In genomic region chrX:101078716-101079115, GRCh38 we compare ENCODE assay signal across 10 cellular contexts. TPM values are rescaled to one million over a fixed set of nuclear protein-coding genes. Genes with fewer than 3 reads are reported as not detected.
DNase-seq lines count a peak whose midpoint lies in the region; ATAC-seq, FAIRE-seq and TF ChIP-seq lines count a peak whose summit lies in the region.
"Had no signal": no experiment of that assay in that cellular context is flagged by ENCODE, and none has a peak within 500 bp of the region (broad histone marks: within the 10 kb centered on the region; RNA-seq: fewer than 3 reads in every experiment).

Gene TMEM35A, plus strand, starts transcription at chrX:101078879. Its CDS starts 124 bp downstream, at chrX:101079003.

- TF ChIP-seq RAD21 in H1 (IDR thresholded peaks at IDR 0.05 in 1 of 2, conservative IDR thresholded peaks at IDR 0.05 in 1 of 2; ENCODE audit: low read depth in 2 of 2, low read length in 2 of 2): no peak

- 3% methylated on average over 12 of the region's 12 CpGs; no CpG with 5 or more reads in 1 of the 2 experiments for WGBS in H1 (ENCODE audit: extremely low coverage in 1 of 2, insufficient coverage in 1 of 2, insufficient read length in 1 of 2, insufficient replicate concordance in 2 of 2, low coverage in 1 of 2, low lambda C conversion rate in 2 of 2, missing lambda C conversion rate in 1 of 2), 2 experiments

- TF ChIP-seq EP300 in H1 (IDR thresholded peaks at IDR 0.05; ENCODE audit: borderline replicate concordance in 1 of 2, low read depth in 2 of 2, low read length in 2 of 2): no peak

- H3K56ac ChIP-seq in H1 (replicated peaks; ENCODE audit: insufficient read length, low read depth, low read length): no peak within 1 kb of the TSS

- H3K4me3 ChIP-seq in cardiac muscle cell (peak within 1 kb of the TSS; percentile 34), H1 (ENCODE audit: extremely low read depth in 1 of 4, insufficient read depth in 2 of 4, low read depth in 3 of 4, low read length in 4 of 4) (peak within 1 kb of the TSS; percentile 72 to 95 (median 78)), upper lobe of right lung (peak within 1 kb of the TSS; percentile 37)

- TF ChIP-seq CTCF in cardiac muscle cell (IDR thresholded peaks at IDR 0.05; ENCODE audit: low read depth, low read length) (no peak), H1 (IDR thresholded peaks at IDR 0.05; ENCODE audit: control extremely low read depth in 1 of 3, insufficient read depth in 1 of 3, low read depth in 1 of 3, low read length in 3 of 3) (no peak), upper lobe of right lung (IDR thresholded peaks at IDR 0.05) (no peak)

- H2BK15ac ChIP-seq in H1 (ENCODE audit: low read length): no peak within 1 kb of the TSS

- no peak within 1 kb of the TSS for H3K4ac ChIP-seq in H1 (replicated peaks; ENCODE audit: insufficient read length, low read depth, low read length)

- no peaks in the 10 kb centered on the region for H3K4me1 Mint-ChIP-seq in activated T-helper 1 cell treated with anti-CD3 and anti-CD28 coated beads, Interleukin-12 subunit alpha, Interleukin-12 subunit beta, Interleukin-2, Interleukin-4 antibody, amounts not matched to agents 30 ng/mL and 10 ng/mL and 1 ng/mL, durations not matched to agents 14 hours and 24 hours and 36 hours (ENCODE audit: low read depth)

- no peaks in the 10 kb centered on the region for H3K27me3 ChIP-seq in cardiac muscle cell
- peaks cover 0 to 2% (median 1%) of the 10 kb centered on the region in 4 experiments; a peak in 3 of 7 replicates for H3K27me3 ChIP-seq in H1 (replicated peaks in 1 of 4; ENCODE audit: control insufficient read depth in 3 of 4, extremely low read depth in 1 of 4, insufficient read depth in 3 of 4, low read length in 3 of 4)
- no peaks in the 10 kb centered on the region for H3K27me3 ChIP-seq in upper lobe of right lung

- H3K4me2 ChIP-seq in H1 (ENCODE audit: insufficient read depth in 1 of 2, low read depth in 2 of 2, low read length in 2 of 2): peak within 1 kb of the TSS; percentile 79 to 88

- no peak within 1 kb of the TSS for H2AK5ac ChIP-seq in H1 (ENCODE audit: low read depth, low read length)

- H2AFZ ChIP-seq in H1 (ENCODE audit: low read length): peak within 1 kb of the TSS; percentile 90

- H3K4me3 Mint-ChIP-seq in activated T-helper 1 cell treated with anti-CD3 and anti-CD28 coated beads, Interleukin-12 subunit alpha, Interleukin-12 subunit beta, Interleukin-2, Interleukin-4 antibody, amounts not matched to agents 30 ng/mL and 10 ng/mL and 1 ng/mL, durations not matched to agents 14 hours and 24 hours and 36 hours: no peak within 1 kb of the TSS
- H3K4me3 Mint-ChIP-seq: natural killer cell treated with Interleukin-12 subunit alpha and Interleukin-12 subunit beta and Interleukin-15 and Interleukin-18, amount 100 ng/mL, for 72 hours had no signal

- FAIRE-seq in H1 (lab: Jason Lieb, UNC): peak; percentile 81

- ATAC-seq in left cardiac atrium (no peak), upper lobe of right lung (no peak), HG02678 (IDR thresholded peaks at IDR 0.05; ENCODE audit: unreplicated experiment) (no peak)
- ATAC-seq: activated CD4-positive, CD25-positive, alpha-beta regulatory T cell treated with anti-CD3 and anti-CD28 coated beads, Interleukin-2, amount 50 U/mL, for 24 hours had no signal

- 0 out of 2 replicates have a peak, but pooled peaks cover 8% of the 10 kb centered on the region for H3K23me2 ChIP-seq in H1 (ENCODE audit: low read depth, low read length)

- peak within 1 kb of the TSS in 2 of 4 experiments; percentile 22 to 28; a peak in 1 of 7 replicates for H3K9ac ChIP-seq in H1 (replicated peaks in 1 of 4; ENCODE audit: extremely low read depth in 1 of 4, low read depth in 3 of 4, low read length in 3 of 4)

- no peak within 1 kb of the TSS for H4K91ac ChIP-seq in H1 (replicated peaks; ENCODE audit: insufficient read length, low read length)

- H3K27ac Mint-ChIP-seq in activated T-helper 1 cell treated with anti-CD3 and anti-CD28 coated beads, Interleukin-12 subunit alpha, Interleukin-12 subunit beta, Interleukin-2, Interleukin-4 antibody, amounts not matched to agents 30 ng/mL and 10 ng/mL and 1 ng/mL, durations not matched to agents 14 hours and 24 hours and 36 hours: no peak within 1 kb of the TSS
- H3K27ac Mint-ChIP-seq: natural killer cell treated with Interleukin-12 subunit alpha and Interleukin-12 subunit beta and Interleukin-15 and Interleukin-18, amount 100 ng/mL, for 72 hours had no signal

- DNase-seq in cardiac muscle cell (ENCODE audit: low read depth in 1 of 2, low spot score in 1 of 2) (peak; percentile 38 to 53), left cardiac atrium (no peak), H1 (ENCODE audit: low read depth in 1 of 2, low spot score in 2 of 2) (peak in 1 of 2 experiments; percentile 49), myocyte (ENCODE audit: low read depth) (peak; percentile 38), upper lobe of right lung (no peak), A172 (ENCODE audit: low spot score) (no peak)
- no peak for DNase-seq in activated T-helper 1 cell treated with anti-CD3 and anti-CD28 coated beads, Interleukin-12 subunit alpha, Interleukin-12 subunit beta, Interleukin-2, Interleukin-4 antibody, amounts not matched to agents 30 ng/mL and 10 ng/mL and 1 ng/mL, durations not matched to agents 14 hours and 24 hours and 36 hours (ENCODE audit: low spot score)

- no peak within 1 kb of the TSS for H3K23ac ChIP-seq in H1 (ENCODE audit: insufficient read length)

- H4K5ac ChIP-seq in H1 (ENCODE audit: insufficient read length, low read depth, low read length): no peak within 1 kb of the TSS

- H3K27ac ChIP-seq in cardiac muscle cell (no peak within 1 kb of the TSS), H1 (ENCODE audit: low read depth, low read length) (no peak within 1 kb of the TSS), upper lobe of right lung (no peak within 1 kb of the TSS)

- H3K9me3 Mint-ChIP-seq in activated T-helper 1 cell treated with anti-CD3 and anti-CD28 coated beads, Interleukin-12 subunit alpha, Interleukin-12 subunit beta, Interleukin-2, Interleukin-4 antibody, amounts not matched to agents 30 ng/mL and 10 ng/mL and 1 ng/mL, durations not matched to agents 14 hours and 24 hours and 36 hours: no peaks in the 10 kb centered on the region
- H3K9me3 Mint-ChIP-seq: natural killer cell treated with Interleukin-12 subunit alpha and Interleukin-12 subunit beta and Interleukin-15 and Interleukin-18, amount 100 ng/mL, for 72 hours had no signal

- H3K79me1 ChIP-seq in H1 (ENCODE audit: low read depth, low read length): no peaks in the 10 kb centered on the region

- H3K27me3 Mint-ChIP-seq in activated T-helper 1 cell treated with anti-CD3 and anti-CD28 coated beads, Interleukin-12 subunit alpha, Interleukin-12 subunit beta, Interleukin-2, Interleukin-4 antibody, amounts not matched to agents 30 ng/mL and 10 ng/mL and 1 ng/mL, durations not matched to agents 14 hours and 24 hours and 36 hours (ENCODE audit: insufficient read depth): peaks cover 15% of the 10 kb centered on the region

- no peak within 1 kb of the TSS for H2BK12ac ChIP-seq in H1 (ENCODE audit: low read depth, low read length)

- H3K4me1 ChIP-seq in cardiac muscle cell (ENCODE audit: low read depth) (no peaks in the 10 kb centered on the region), H1 (replicated peaks in 1 of 4; ENCODE audit: control insufficient read depth in 3 of 4, insufficient read depth in 4 of 4, low read length in 3 of 4) (peaks cover 0 to 2% (median 0%) of the 10 kb centered on the region in 4 experiments; a peak in 1 of 7 replicates), upper lobe of right lung (no peaks in the 10 kb centered on the region)

- no peak within 1 kb of the TSS for H2BK5ac ChIP-seq in H1 (ENCODE audit: low read depth, low read length)

- POLR2A ChIA-PET in H1 (lab: Charles Lee; ENCODE audit: partially characterized antibody): no interaction called here

- H3K9me3 ChIP-seq in cardiac muscle cell (ENCODE audit: low read depth) (no peaks in the 10 kb centered on the region), H1 (ENCODE audit: insufficient read depth in 2 of 2, low read depth in 1 of 2, low read length in 1 of 2) (no peaks in the 10 kb centered on the region), upper lobe of right lung (no peaks in the 10 kb centered on the region)

- H3K36me3 ChIP-seq in cardiac muscle cell (no peaks in the 10 kb centered on the region), H1 (ENCODE audit: control insufficient read depth in 2 of 4, insufficient read depth in 4 of 4, low read length in 3 of 4) (no peaks in the 10 kb centered on the region), upper lobe of right lung (no peaks in the 10 kb centered on the region)

- no peak within 1 kb of the TSS for H4K8ac ChIP-seq in H1 (ENCODE audit: extremely low read depth, insufficient read depth, low read length)

- no peak for TF ChIP-seq POLR2A in H1 (IDR thresholded peaks at IDR 0.05; ENCODE audit: control extremely low read depth in 1 of 2, low read depth in 2 of 2, low read length in 2 of 2)

- no peaks in the 10 kb centered on the region for H4K20me1 ChIP-seq in H1 (replicated peaks in 1 of 2; ENCODE audit: control insufficient read depth in 1 of 2, insufficient read depth in 2 of 2, low read length in 2 of 2)

- CTCF ChIA-PET in H1 (lab: Charles Lee; ENCODE audit: partially characterized antibody): no interaction called here

- intact Hi-C loops in left cardiac atrium (cut with DNase I): no loop called here
- intact Hi-C loops in upper lobe of right lung (cut with DNase I): no loop called here
- intact Hi-C loops in activated T-helper 1 cell treated with anti-CD3 and anti-CD28 coated beads, Interleukin-12 subunit alpha, Interleukin-12 subunit beta, Interleukin-2, Interleukin-4 antibody, amounts not matched to agents 30 ng/mL and 10 ng/mL and 1 ng/mL, durations not matched to agents 14 hours and 24 hours and 36 hours (cut with micrococcal nuclease): no loop called here

- H3K18ac ChIP-seq in H1 (ENCODE audit: extremely low read depth, low read length): no peak within 1 kb of the TSS; the same call in 1 of the 2 replicates

- no peak within 1 kb of the TSS for H2BK120ac ChIP-seq in H1 (replicated peaks; ENCODE audit: low read depth, low read length)

- no peak within 1 kb of the TSS for H2BK20ac ChIP-seq in H1 (ENCODE audit: low read length)

- no peaks in the 10 kb centered on the region for H3K36me3 Mint-ChIP-seq in activated T-helper 1 cell treated with anti-CD3 and anti-CD28 coated beads, Interleukin-12 subunit alpha, Interleukin-12 subunit beta, Interleukin-2, Interleukin-4 antibody, amounts not matched to agents 30 ng/mL and 10 ng/mL and 1 ng/mL, durations not matched to agents 14 hours and 24 hours and 36 hours (ENCODE audit: low read depth)
- H3K36me3 Mint-ChIP-seq: natural killer cell treated with Interleukin-12 subunit alpha and Interleukin-12 subunit beta and Interleukin-15 and Interleukin-18, amount 100 ng/mL, for 72 hours had no signal

- no peak within 1 kb of the TSS for H3K14ac ChIP-seq in H1 (ENCODE audit: insufficient read length)

- no peaks in the 10 kb centered on the region for H3K79me2 ChIP-seq in H1 (ENCODE audit: control insufficient read depth in 1 of 2, insufficient read depth in 2 of 2, low read length in 2 of 2)

RNA-seq across cellular contexts. Expression of gene TMEM35A, which starts in this region (rescaled TPM):
- total RNA-seq in cardiac muscle cell (5.7 and 7.2 TPM in 2 replicates), left cardiac atrium (under 1 TPM in 1 of 2 donors, not detected in 1; 0.41 TPM), myocyte (1.1 and 1.4 TPM in 2 replicates), upper lobe of right lung (1.5 TPM)
- polyA plus RNA-seq in cardiac muscle cell (9.6 and 10.2 TPM in 2 replicates), H1 (2011; rRNA removed) (3.9 and 5.8 TPM in 2 replicates)
- 5.5 and 5.7 TPM in 2 replicates for total RNA-seq in H1 (2021; fragmentation: NEBNext Ultra II Directional; extraction: Animal tissue kit (Norgen Biotek cat#: 25700))
- polyA plus RNA-seq in H1 (2011; cell fraction: cytosol; rRNA removed): 5.3 TPM
- polyA plus RNA-seq in H1 (2011; cell fraction: nucleus; rRNA removed): 3.3 TPM
- 4.5 to 5.9 TPM (median 5.5 TPM) in 4 replicates for polyA plus RNA-seq in H1 (2012, experiment 1 of 2)
- polyA plus RNA-seq in H1 (2012, experiment 2 of 2): 4.1 TPM
- 7.0 TPM for polyA plus RNA-seq in H1 (2013, experiment 1 of 2)
- 8.9 TPM for polyA plus RNA-seq in H1 (2013, experiment 2 of 2)
- polyA minus RNA-seq in H1 (2011; rRNA and poly(A)+ RNA removed): 5.9 and 6.7 TPM in 2 replicates
- 3.2 TPM for polyA minus RNA-seq in H1 (2011; cell fraction: cytosol; rRNA and poly(A)+ RNA removed)
- polyA minus RNA-seq in H1 (2011; cell fraction: nucleus; rRNA and poly(A)+ RNA removed): 1.2 TPM
- 0.84 TPM for polyA plus RNA-seq in myocyte (2012)
- total RNA-seq in activated T-helper 1 cell treated with anti-CD3 and anti-CD28 coated beads, Interleukin-12 subunit alpha, Interleukin-12 subunit beta, Interleukin-2, Interleukin-4 antibody, amounts not matched to agents 30 ng/mL and 10 ng/mL and 1 ng/mL, durations not matched to agents 14 hours and 24 hours and 36 hours: not detected in 2 replicates
- not detected in 2 replicates for total RNA-seq in A172 (2014; rRNA removed; shearing (Covaris generic))
- total RNA-seq: natural killer cell treated with Interleukin-12 subunit alpha and Interleukin-12 subunit beta and Interleukin-15 and Interleukin-18, amount 100 ng/mL, for 72 hours had no signal

Comparison
In these comparisons a context has a peak if more than half of its experiments do, and no peak if none do; other contexts are left out.
1. DNase-seq: peak in cardiac muscle cell (2 of 2) and myocyte (single experiment); none in left cardiac atrium (single experiment), upper lobe of right lung (single experiment), activated T-helper 1 cell treated with anti-CD3 and anti-CD28 coated beads, Interleukin-12 subunit alpha, Interleukin-12 subunit beta, Interleukin-2, Interleukin-4 antibody, amounts not matched to agents 30 ng/mL and 10 ng/mL and 1 ng/mL, durations not matched to agents 14 hours and 24 hours and 36 hours (single experiment) and A172 (single experiment).
2. Peak in every context shown above with its lines, with median percentiles within 50 percentile points of each other: H3K4me3 ChIP-seq.